Comparison of ENCODE assay signal across 26 cellular contexts in the genomic region with DNA sequence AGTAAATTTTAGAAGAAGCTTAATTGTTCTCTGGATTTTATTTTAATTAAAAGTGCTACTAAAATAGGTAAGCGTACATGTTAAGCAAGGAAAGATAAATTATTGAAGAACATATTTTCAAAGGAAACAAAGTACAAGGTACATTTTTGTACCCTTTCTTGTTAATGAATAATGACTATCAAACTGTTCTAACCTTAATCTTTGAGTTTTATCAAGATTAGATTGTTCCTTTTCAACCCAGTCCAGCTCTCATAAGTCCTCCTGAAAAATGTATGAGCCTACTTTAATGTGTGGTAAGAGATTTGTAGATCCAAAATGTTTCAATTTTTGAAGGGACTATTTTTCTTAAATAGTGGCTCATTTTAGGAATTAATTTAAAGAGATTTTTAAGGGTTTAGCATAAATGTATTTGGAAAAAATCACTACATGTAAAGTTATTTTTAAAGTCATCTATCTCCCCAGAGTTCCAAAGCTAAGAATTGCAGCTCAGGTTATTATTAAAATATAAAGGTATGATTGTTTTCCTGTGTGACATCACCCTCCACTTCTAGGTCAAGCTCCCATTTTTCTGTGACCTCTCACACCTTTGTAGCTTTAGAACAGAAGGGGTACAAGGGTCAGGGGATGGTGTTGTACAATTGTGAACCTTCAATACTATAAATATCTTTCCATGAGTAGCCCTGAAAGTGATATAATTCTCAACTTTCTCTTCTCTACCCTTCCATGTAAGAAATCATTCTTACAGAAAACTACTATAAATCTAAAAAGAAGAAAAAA. TPM values are rescaled to one million over a fixed set of nuclear protein-coding genes. Genes with fewer than 3 reads are reported as not detected.
DNase-seq lines count a peak whose midpoint lies in the region; ATAC-seq, FAIRE-seq and TF ChIP-seq lines count a peak whose summit lies in the region.
"Had no signal": no experiment of that assay in that cellular context is flagged by ENCODE, and none has a peak within 500 bp of the region (broad histone marks: within the 10 kb centered on the region; RNA-seq: fewer than 3 reads in every experiment).

No MANE protein-coding gene starts in this region.

- H3K36me3 ChIP-seq in mucosa of stomach (ENCODE audit: control insufficient read depth, insufficient read depth, low read length) (no peaks in the 10 kb centered on the region), PC-9 (ENCODE audit: low read depth) (no peaks in the 10 kb centered on the region)
- no peaks in the 10 kb centered on the region for H3K36me3 ChIP-seq in CD8-positive, alpha-beta memory T cell (ENCODE audit: insufficient read depth, low read length)
- H3K36me3 ChIP-seq: HAP-1 had no signal

- H3K79me2 ChIP-seq in PC-9 (ENCODE audit: low read depth) = no peaks in the 10 kb centered on the region

- peaks cover 12% of the 10 kb centered on the region for H3K36me3 Mint-ChIP-seq in MCF 10A (ENCODE audit: insufficient read depth, unreplicated experiment)
- H3K36me3 Mint-ChIP-seq in CD8-positive, alpha-beta memory T cell = no peaks in the 10 kb centered on the region
- H3K36me3 Mint-ChIP-seq: CD4-positive, alpha-beta memory T cell; IgD-negative memory B cell had no signal

- H3K27ac Mint-ChIP-seq in MCF 10A (ENCODE audit: low read depth, unreplicated experiment) = peak overlapping the region; percentile 100
- no peak overlapping the region for H3K27ac Mint-ChIP-seq in CD8-positive, alpha-beta memory T cell
- H3K27ac Mint-ChIP-seq: CD4-positive, alpha-beta memory T cell; HFFc6; IgD-negative memory B cell had no signal

- H3K9ac ChIP-seq in mucosa of stomach (ENCODE audit: low read length) = peak overlapping the region; percentile 48
- H3K9ac ChIP-seq: KMS-11 had no signal

- POLR2A ChIA-PET in MCF 10A (lab: Yijun Ruan, JAX) = interaction anchor here (0.6 to 15.1 kb wide), 5 partner anchors 10 to 59 kb away, joined by 3 to 443 read pairs (median 26); no protein-coding TSS in a partner anchor
- POLR2A ChIA-PET in PC-9 (lab: Charles Lee; ENCODE audit: unreplicated experiment) = no interaction called here
- POLR2A ChIA-PET in CD8-positive, alpha-beta memory T cell (lab: Charles Lee) = no interaction called here

- H3K4me1 ChIP-seq in mucosa of stomach (ENCODE audit: control insufficient read depth, insufficient read depth, low read length) = peaks cover 5% of the 10 kb centered on the region
- 0 out of 2 replicates have a peak, but pooled peaks cover 9% of the 10 kb centered on the region for H3K4me1 ChIP-seq in PC-9 (replicated peaks; ENCODE audit: insufficient read depth)
- no peaks in the 10 kb centered on the region for H3K4me1 ChIP-seq in CD8-positive, alpha-beta memory T cell (ENCODE audit: insufficient read depth, low read length)
- H3K4me1 ChIP-seq: HAP-1 had no signal

- no peak overlapping the region for H2AFZ ChIP-seq in PC-9

- H4K20me1 ChIP-seq in PC-9 (ENCODE audit: insufficient read depth) = no peaks in the 10 kb centered on the region

- BruUV-seq in MCF 10A (replicated peaks; lab: Mats Ljungman, UMichigan) (no TSS peak), PC-9 (replicated peaks; lab: Mats Ljungman, UMichigan) (no TSS peak)

- FAIRE-seq in endometrium (lab: Jason Lieb, UNC) = peak; percentile 45

- H3K4me1 Mint-ChIP-seq in MCF 10A (ENCODE audit: insufficient read depth, unreplicated experiment) = peaks cover 40% of the 10 kb centered on the region
- H3K4me1 Mint-ChIP-seq in CD8-positive, alpha-beta memory T cell = no peaks in the 10 kb centered on the region
- H3K4me1 Mint-ChIP-seq: CD4-positive, alpha-beta memory T cell; IgD-negative memory B cell had no signal

- CTCF ChIA-PET in MCF 10A (lab: Yijun Ruan, JAX) = interaction anchor here (0.6 to 2.4 kb wide), 5 partner anchors 16 to 172 kb away, joined by 3 to 18 read pairs (median 3); no protein-coding TSS in a partner anchor
- CTCF ChIA-PET in PC-9 (lab: Charles Lee) = no interaction called here
- CTCF ChIA-PET in CD8-positive, alpha-beta memory T cell (lab: Charles Lee) = no interaction called here

- TF ChIP-seq CTCF in MCF 10A (IDR thresholded peaks at IDR 0.05; ENCODE audit: unreplicated experiment) = no peak
- no peak for TF ChIP-seq CTCF in PC-9 (conservative IDR thresholded peaks at IDR 0.05)

- H3K4me3 ChIP-seq in mucosa of stomach (ENCODE audit: low read length) = no peak overlapping the region
- no peak overlapping the region for H3K4me3 ChIP-seq in PC-9
- H3K4me3 ChIP-seq in CD8-positive, alpha-beta memory T cell (ENCODE audit: low read length) = no peak overlapping the region
- H3K4me3 ChIP-seq: HAP-1 had no signal

- H3K4me2 ChIP-seq in PC-9 = no peak overlapping the region
- H3K4me2 ChIP-seq: KMS-11 had no signal

- no peak for DNase-seq in MCF 10A (ENCODE audit: unreplicated experiment)
- no peak for DNase-seq in PC-9
- no peak for DNase-seq in T-helper 1 cell
- DNase-seq in CD8-positive, alpha-beta memory T cell = no peak
- DNase-seq: C1 segment of cervical spinal cord; CD4-positive, alpha-beta memory T cell; DMS153; GOT3; HFFc6; NCI-H1048; NCI-H1417; NCI-H1694; NCI-H2029 treated with DMSO at 0.1 percent for 48 hours; NCI-H446 treated with DMSO at 0.1 percent for 48 hours; NCI-H526 treated with DMSO at 0.1 percent for 48 hours; SHP77 treated with DMSO at 0.1 percent for 48 hours had no signal

- no peak for ATAC-seq in HG03457 (IDR thresholded peaks at IDR 0.05; ENCODE audit: unreplicated experiment)
- ATAC-seq: Panc1 had no signal

- H3K27me3 Mint-ChIP-seq in MCF 10A (ENCODE audit: insufficient read depth, unreplicated experiment) = no peaks in the 10 kb centered on the region
- H3K27me3 Mint-ChIP-seq in CD8-positive, alpha-beta memory T cell = no peaks in the 10 kb centered on the region
- H3K27me3 Mint-ChIP-seq: CD4-positive, alpha-beta memory T cell; IgD-negative memory B cell had no signal

- H3K4me3 Mint-ChIP-seq in MCF 10A (ENCODE audit: unreplicated experiment) = peak overlapping the region; percentile 76
- no peak overlapping the region for H3K4me3 Mint-ChIP-seq in CD8-positive, alpha-beta memory T cell
- H3K4me3 Mint-ChIP-seq: CD4-positive, alpha-beta memory T cell; HFFc6; IgD-negative memory B cell had no signal

- intact Hi-C loops in MCF 10A (cut with micrococcal nuclease) = loop anchor here (10.0 kb wide), 2 partner anchors 445 to 1025 kb away; no protein-coding TSS in a partner anchor
- intact Hi-C loops in PC-9 (cut with micrococcal nuclease; ENCODE audit: unreplicated experiment) = loop anchor here (2.0 to 10.0 kb wide), 4 partner anchors 169 to 1027 kb away; no protein-coding TSS in a partner anchor

- 0 out of 2 replicates have a peak, but pooled peaks cover 9% of the 10 kb centered on the region for H3K9me2 ChIP-seq in PC-9 (ENCODE audit: insufficient read depth)

- no peaks in the 10 kb centered on the region for H3K27me3 ChIP-seq in mucosa of stomach (ENCODE audit: control insufficient read depth, insufficient read depth, low read length)
- H3K27me3 ChIP-seq in PC-9 (ENCODE audit: insufficient read depth, low read depth) = no peaks in the 10 kb centered on the region
- H3K27me3 ChIP-seq in CD8-positive, alpha-beta memory T cell (ENCODE audit: insufficient read depth, low read length, poor library complexity, severe bottlenecking) = no peaks in the 10 kb centered on the region

- no peaks in the 10 kb centered on the region for H3K9me3 Mint-ChIP-seq in MCF 10A (ENCODE audit: unreplicated experiment)
- H3K9me3 Mint-ChIP-seq in CD8-positive, alpha-beta memory T cell = peaks cover 0 to 8% (median 2%) of the 10 kb centered on the region in 5 donors
- H3K9me3 Mint-ChIP-seq: HFFc6 had no signal

- H3K9me3 ChIP-seq in mucosa of stomach (ENCODE audit: control insufficient read depth, low read length) (no peaks in the 10 kb centered on the region), PC-9 (ENCODE audit: insufficient read depth, low read depth) (no peaks in the 10 kb centered on the region)
- no peaks in the 10 kb centered on the region for H3K9me3 ChIP-seq in CD8-positive, alpha-beta memory T cell (ENCODE audit: low read length)
- H3K9me3 ChIP-seq: HAP-1 had no signal

- H3K27ac ChIP-seq in PC-9 = no peak overlapping the region
- H3K27ac ChIP-seq in CD8-positive, alpha-beta memory T cell (ENCODE audit: low read depth, low read length) = no peak overlapping the region
- H3K27ac ChIP-seq: KMS-11 had no signal

- H3F3A ChIP-seq in PC-9 (ENCODE audit: insufficient read depth, low read depth) = no peaks in the 10 kb centered on the region

RNA-seq across cellular contexts. Expression of gene PIK3C2G, which starts 1.2 kb away (rescaled TPM):
- total RNA-seq in MCF 10A (2022) (10.6 and 15.0 TPM in 2 replicates), PC-9 (2021) (0.30 and 1.4 TPM in 2 replicates)
- total RNA-seq in CD8-positive, alpha-beta memory T cell = not detected
- not detected for polyA plus RNA-seq in CD8-positive, alpha-beta memory T cell
- total RNA-seq: A673; CD4-positive, alpha-beta memory T cell; Daoy; G401; HFFc6 had no signal
- polyA plus RNA-seq: CD4-positive, alpha-beta memory T cell; IgD-negative memory B cell had no signal
